In the genomic region with DNA sequence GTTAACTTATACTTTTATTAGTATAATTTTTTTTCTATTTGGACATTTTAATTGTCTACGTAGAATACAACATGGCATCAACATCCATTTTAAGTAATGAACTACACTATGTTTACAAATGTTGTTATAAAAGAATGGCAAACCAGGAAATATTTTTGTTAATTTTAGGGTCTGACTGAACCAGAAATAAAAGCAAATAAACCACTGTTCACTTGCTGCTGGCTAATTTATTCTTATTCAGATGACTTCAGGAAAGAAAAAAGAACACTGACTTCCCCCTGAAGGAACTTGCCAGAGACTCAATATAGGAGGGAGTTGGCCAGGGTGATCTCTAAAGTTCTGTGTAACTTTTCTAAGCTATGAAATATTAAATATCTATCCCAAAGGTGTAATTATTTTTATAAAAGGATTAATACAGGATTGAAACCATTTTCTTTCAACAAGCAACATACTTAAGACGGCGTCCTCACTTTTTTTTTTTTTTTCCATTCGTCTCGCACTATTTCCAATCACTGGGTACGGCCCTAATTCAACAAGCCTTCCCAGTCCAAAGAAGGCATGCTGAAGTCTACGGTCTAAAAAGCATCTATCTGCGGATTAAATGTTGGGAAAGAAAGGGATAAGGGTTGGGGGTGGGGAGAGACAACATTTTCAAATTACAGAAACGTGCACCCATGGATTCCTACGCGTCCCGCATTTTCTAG, we compare ENCODE assay signal across 8 cellular contexts. TPM values are rescaled to one million over a fixed set of nuclear protein-coding genes. Genes with fewer than 3 reads are reported as not detected.
A peak's percentile ranks its signal among the peaks of the same experiment; 100 is the strongest.
DNase-seq lines count a peak whose midpoint lies in the region; ATAC-seq and TF ChIP-seq lines count a peak whose summit lies in the region.

No MANE protein-coding gene starts in this region.

- H3K4me1 Mint-ChIP-seq in activated B cell treated with CpG ODN at 0.5 μM for 24 hours: peaks cover 61% of the 10 kb centered on the region
- H3K4me1 Mint-ChIP-seq in stimulated activated naive CD8-positive, alpha-beta T cell treated with anti-CD3 and anti-CD28 coated beads, Interleukin-15, amount 100 ng/mL, for 72 hours: peaks cover 63% of the 10 kb centered on the region

- intact Hi-C loops in activated B cell treated with CpG ODN at 0.5 μM for 24 hours (cut with micrococcal nuclease): loop anchor here (1.0 to 2.0 kb wide), 5 partner anchors 22 to 115 kb away; no protein-coding TSS in a partner anchor

- no peaks in the 10 kb centered on the region for H3K27me3 Mint-ChIP-seq in activated B cell treated with CpG ODN at 0.5 μM for 24 hours
- H3K27me3 Mint-ChIP-seq in stimulated activated naive CD8-positive, alpha-beta T cell treated with anti-CD3 and anti-CD28 coated beads, Interleukin-15, amount 100 ng/mL, for 72 hours: no peaks in the 10 kb centered on the region

- ATAC-seq in activated B cell treated with CpG ODN at 0.5 μM for 24 hours (ENCODE audit: low read depth) (no peak), GM21737 (IDR thresholded peaks at IDR 0.05; ENCODE audit: unreplicated experiment) (no peak), GM21825 (IDR thresholded peaks at IDR 0.05; ENCODE audit: unreplicated experiment) (no peak), esophagus mucosa (no peak)
- ATAC-seq in stimulated activated naive CD8-positive, alpha-beta T cell treated with anti-CD3 and anti-CD28 coated beads, Interleukin-15, amount 100 ng/mL, for 72 hours: no peak

- peak overlapping the region; percentile 85 for H3K4me3 ChIP-seq in iPS-15b (ENCODE audit: low read depth, low read length)

- H3K4me3 Mint-ChIP-seq in activated B cell treated with CpG ODN at 0.5 μM for 24 hours: peak overlapping the region; percentile 95
- peak overlapping the region; percentile 82 to 86 for H3K4me3 Mint-ChIP-seq in stimulated activated naive CD8-positive, alpha-beta T cell treated with anti-CD3 and anti-CD28 coated beads, Interleukin-15, amount 100 ng/mL, for 72 hours

- peaks cover 11% of the 10 kb centered on the region for H3K4me1 ChIP-seq in iPS-15b (ENCODE audit: control insufficient read depth, insufficient read depth, low read length)

- peak overlapping the region; percentile 88 for H3K9ac ChIP-seq in iPS-15b (ENCODE audit: low read depth, low read length)

- H3K36me3 Mint-ChIP-seq in activated B cell treated with CpG ODN at 0.5 μM for 24 hours (ENCODE audit: low read depth): peaks cover 15% of the 10 kb centered on the region

- H3K36me3 ChIP-seq in iPS-15b (ENCODE audit: control insufficient read depth, insufficient read depth, low read length): no peaks in the 10 kb centered on the region

- peak overlapping the region; percentile 96 for H3K27ac Mint-ChIP-seq in activated B cell treated with CpG ODN at 0.5 μM for 24 hours
- peak overlapping the region in 1 of 2 donors; percentile 86 for H3K27ac Mint-ChIP-seq in stimulated activated naive CD8-positive, alpha-beta T cell treated with anti-CD3 and anti-CD28 coated beads, Interleukin-15, amount 100 ng/mL, for 72 hours

- CTCF ChIA-PET in activated B cell treated with CpG ODN at 0.5 μM for 24 hours (lab: Charles Lee): interaction anchor here (1.0 to 1.6 kb wide), 3 partner anchors 74 to 148 kb away, joined by 3 to 5 read pairs (median 4); no protein-coding TSS in a partner anchor

- DNase-seq in DMS 273 (lab: John Stamatoyannopoulos, UW; ENCODE audit: unreplicated experiment): peak; percentile 12
- no peak for DNase-seq in DMS 273 treated with DMSO at 0.1 percent for 48 hours (lab: John Stamatoyannopoulos, UW)
- no peak for DNase-seq in activated B cell treated with CpG ODN at 0.5 μM for 24 hours
- DNase-seq in stimulated activated naive CD8-positive, alpha-beta T cell treated with anti-CD3 and anti-CD28 coated beads, Interleukin-15, amount 100 ng/mL, for 72 hours: no peak

- H3K9me3 ChIP-seq in iPS-15b (ENCODE audit: control insufficient read depth, insufficient read depth, low read length): no peaks in the 10 kb centered on the region

- POLR2A ChIA-PET in activated B cell treated with CpG ODN at 0.5 μM for 24 hours (lab: Charles Lee): interaction anchor here (0.6 to 5.6 kb wide), 26 partner anchors 16 to 449 kb away, joined by 3 to 85 read pairs (median 5); no protein-coding TSS in a partner anchor

- peaks cover 10% of the 10 kb centered on the region for H3K27me3 ChIP-seq in iPS-15b (ENCODE audit: control insufficient read depth, insufficient read depth, low read length)

- no peaks in the 10 kb centered on the region for H3K9me3 Mint-ChIP-seq in activated B cell treated with CpG ODN at 0.5 μM for 24 hours
- no peaks in the 10 kb centered on the region for H3K9me3 Mint-ChIP-seq in stimulated activated naive CD8-positive, alpha-beta T cell treated with anti-CD3 and anti-CD28 coated beads, Interleukin-15, amount 100 ng/mL, for 72 hours

- TF ChIP-seq CTCF in activated B cell treated with CpG ODN at 0.5 μM for 24 hours (IDR thresholded peaks at IDR 0.05): no peak

RNA-seq across cellular contexts. Expression of a gene that starts 1.1 kb away (rescaled TPM):
- 59.9 and 64.5 TPM in 2 replicates for total RNA-seq in activated B cell treated with CpG ODN at 0.5 μM for 24 hours
- 33.3 TPM for total RNA-seq in esophagus mucosa
